17 cellular contexts compared by ENCODE assay signal in genomic region chr19:42042455-42043170, GRCh38. TPM values are rescaled to one million over a fixed set of nuclear protein-coding genes. Genes with fewer than 3 reads are reported as not detected.
"Had no signal": no experiment of that assay in that cellular context is flagged by ENCODE, and none has a peak within 500 bp of the region (broad histone marks: within the 10 kb centered on the region; RNA-seq: fewer than 3 reads in every experiment).

No MANE protein-coding gene starts in this region.

- H3K4me3 ChIP-seq: mucosa of descending colon, psoas muscle, thoracic aorta had no signal

- H3K9me3 ChIP-seq: mucosa of descending colon, psoas muscle, thoracic aorta had no signal

- H3K4me1 Mint-ChIP-seq: activated B cell treated with CpG ODN at 0.5 μM for 24 hours; activated CD4-positive, alpha-beta T cell treated with anti-CD3 and anti-CD28 coated beads, Interleukin-2, amount 10 ng/mL, durations not matched to agents 24 days and 14 days; naive thymus-derived CD8-positive, alpha-beta T cell had no signal

- H3K27ac Mint-ChIP-seq: activated B cell treated with CpG ODN at 0.5 μM for 24 hours; activated CD4-positive, alpha-beta T cell treated with anti-CD3 and anti-CD28 coated beads, Interleukin-2, amount 10 ng/mL, durations not matched to agents 24 days and 14 days; dendritic cell treated with granulocyte-macrophage colony-stimulating factor and Interleukin-4, amounts not matched to agents 40 ng/mL and 50 ng/mL, for 4 days; endodermal cell; stimulated activated naive CD8-positive, alpha-beta T cell treated with anti-CD3 and anti-CD28 coated beads, Interleukin-15, Interleukin-2, amounts not matched to agents 100 ng/mL and 50 ng/mL, for 24 hours had no signal

- H3K27me3 Mint-ChIP-seq: activated CD4-positive, alpha-beta T cell treated with anti-CD3 and anti-CD28 coated beads, Interleukin-2, amount 10 ng/mL, durations not matched to agents 24 days and 14 days; dendritic cell treated with granulocyte-macrophage colony-stimulating factor and Interleukin-4, amounts not matched to agents 40 ng/mL and 50 ng/mL, for 4 days; stimulated activated naive CD8-positive, alpha-beta T cell treated with anti-CD3 and anti-CD28 coated beads, Interleukin-15, Interleukin-2, amounts not matched to agents 100 ng/mL and 50 ng/mL, for 24 hours had no signal

- H3K27ac ChIP-seq: psoas muscle, thoracic aorta had no signal

- H3K4me3 Mint-ChIP-seq: activated B cell treated with CpG ODN at 0.5 μM for 24 hours; activated CD4-positive, alpha-beta T cell treated with anti-CD3 and anti-CD28 coated beads, Interleukin-2, amount 10 ng/mL, durations not matched to agents 24 days and 14 days; dendritic cell treated with granulocyte-macrophage colony-stimulating factor and Interleukin-4, amounts not matched to agents 40 ng/mL and 50 ng/mL, for 4 days; endodermal cell; naive thymus-derived CD8-positive, alpha-beta T cell; stimulated activated naive CD8-positive, alpha-beta T cell treated with anti-CD3 and anti-CD28 coated beads, Interleukin-15, Interleukin-2, amounts not matched to agents 100 ng/mL and 50 ng/mL, for 24 hours had no signal

- DNase-seq: activated B cell treated with CpG ODN at 0.5 μM for 24 hours; activated CD4-positive, alpha-beta T cell treated with anti-CD3 and anti-CD28 coated beads, Interleukin-2, amount 10 ng/mL, durations not matched to agents 24 days and 14 days; activated naive CD4-positive, alpha-beta T cell treated with Interleukin-2 at 50 U/mL for 16 hours; central memory CD4-positive, alpha-beta T cell; endodermal cell; left colon; mucosa of descending colon; naive thymus-derived CD8-positive, alpha-beta T cell; nucleus accumbens; stimulated activated CD4-positive, alpha-beta T cell treated with anti-CD3 and anti-CD28 coated beads, Interleukin-2, amount 100 ng/mL, for 48 hours; T-helper 1 cell had no signal

- H3K36me3 Mint-ChIP-seq: naive thymus-derived CD8-positive, alpha-beta T cell had no signal

- H3K9me3 Mint-ChIP-seq: activated B cell treated with CpG ODN at 0.5 μM for 24 hours; activated CD4-positive, alpha-beta T cell treated with anti-CD3 and anti-CD28 coated beads, Interleukin-2, amount 10 ng/mL, durations not matched to agents 24 days and 14 days; dendritic cell treated with granulocyte-macrophage colony-stimulating factor and Interleukin-4, amounts not matched to agents 40 ng/mL and 50 ng/mL, for 4 days; endodermal cell; naive thymus-derived CD8-positive, alpha-beta T cell; stimulated activated naive CD8-positive, alpha-beta T cell treated with anti-CD3 and anti-CD28 coated beads, Interleukin-15, Interleukin-2, amounts not matched to agents 100 ng/mL and 50 ng/mL, for 24 hours had no signal

- ATAC-seq: left colon; mucosa of descending colon; naive thymus-derived CD8-positive, alpha-beta T cell; psoas muscle; sciatic nerve had no signal

RNA-seq across cellular contexts. Expression of gene GRIK5, which starts 27.4 kb away (rescaled TPM):
- total RNA-seq: lung microvascular endothelial cell had no signal

RNA-seq across cellular contexts. Expression of gene ATP1A3, which starts 48.6 kb away (rescaled TPM):
- total RNA-seq: lung microvascular endothelial cell had no signal
